Comparison of ENCODE assay signal across 8 cellular contexts in the genomic region with DNA sequence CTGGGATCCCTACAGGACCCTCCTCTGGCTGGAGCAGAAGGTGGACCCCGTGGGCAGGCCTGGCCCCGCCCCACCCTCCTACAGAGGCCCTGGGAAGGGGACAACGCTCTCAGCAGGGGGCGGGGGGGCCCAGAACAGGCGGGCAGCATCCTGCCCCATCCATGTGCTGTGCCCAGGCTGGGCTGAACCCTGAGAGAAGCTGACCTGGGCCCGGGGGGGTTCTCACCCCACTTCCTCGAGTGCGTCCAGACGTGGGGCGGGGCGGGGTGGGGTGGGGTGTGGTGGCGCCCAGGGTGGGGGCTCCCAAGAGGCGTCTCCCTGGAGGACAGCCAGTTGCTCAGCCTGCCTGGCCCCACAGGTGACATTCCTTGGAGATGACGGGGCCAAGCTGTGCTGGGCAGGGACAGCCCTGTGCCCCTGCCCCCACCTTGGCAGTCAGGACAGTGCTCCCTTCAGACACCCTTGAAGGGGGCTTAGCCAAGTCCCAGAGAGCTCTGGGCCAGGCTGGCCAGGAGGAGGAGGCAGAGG. TPM values are rescaled to one million over a fixed set of nuclear protein-coding genes. Genes with fewer than 3 reads are reported as not detected.
A peak's percentile ranks its signal among the peaks of the same experiment; 100 is the strongest.
DNase-seq lines count a peak whose midpoint lies in the region; ATAC-seq lines count a peak whose summit lies in the region.

No MANE protein-coding gene starts in this region.

- no peaks in the 10 kb centered on the region for H3K9me3 ChIP-seq in NT2/D1 (ENCODE audit: insufficient read depth, low read length)
- H3K9me3 ChIP-seq in esophagus (ENCODE audit: control insufficient read depth in 2 of 2, insufficient read depth in 1 of 2, low read depth in 1 of 2, low read length in 1 of 2), result no peaks in the 10 kb centered on the region

- peaks cover 44% of the 10 kb centered on the region for H3K36me3 ChIP-seq in NT2/D1 (ENCODE audit: insufficient read depth, insufficient read length, low read length)
- peaks cover 18 to 41% of the 10 kb centered on the region in 2 donors for H3K36me3 ChIP-seq in esophagus (ENCODE audit: control insufficient read depth in 2 of 2, insufficient read depth in 2 of 2, low read length in 1 of 2)
- H3K36me3 ChIP-seq in rectal smooth muscle tissue (ENCODE audit: control insufficient read depth, insufficient read depth, low read length), result peaks cover 32% of the 10 kb centered on the region

- H3K9ac ChIP-seq in NT2/D1 (ENCODE audit: insufficient read length, low read depth) (peak overlapping the region; percentile 64), rectal smooth muscle tissue (ENCODE audit: low read length) (peak overlapping the region; percentile 49)

- peak; percentile 4 to 5 for ATAC-seq in activated CD4-positive, CD25-positive, alpha-beta regulatory T cell treated with anti-CD3 and anti-CD28 coated beads, Interleukin-2, amount 50 U/mL, for 24 hours

- no peaks in the 10 kb centered on the region for H3K27me3 ChIP-seq in NT2/D1 (ENCODE audit: insufficient read depth, insufficient read length)
- no peaks in the 10 kb centered on the region for H3K27me3 ChIP-seq in esophagus (ENCODE audit: control insufficient read depth in 1 of 2, insufficient read depth in 2 of 2, low read length in 2 of 2)
- no peaks in the 10 kb centered on the region for H3K27me3 ChIP-seq in rectal smooth muscle tissue (ENCODE audit: control insufficient read depth, insufficient read depth, low read length)

- peak overlapping the region; percentile 96 to 99 for H3K27ac ChIP-seq in esophagus (ENCODE audit: low read depth in 2 of 2, low read length in 1 of 2)
- H3K27ac ChIP-seq in rectal smooth muscle tissue (ENCODE audit: low read depth, low read length), result peak overlapping the region; percentile 66

- H3K4me3 ChIP-seq in NT2/D1 (ENCODE audit: insufficient read length, low read depth) (no peak overlapping the region), esophagus (ENCODE audit: low read depth in 1 of 2, low read length in 2 of 2) (peak overlapping the region; percentile 40 to 48), rectal smooth muscle tissue (ENCODE audit: low read length) (peak overlapping the region; percentile 49)

- WGBS in esophagus, 2 donors, result 21 to 24% methylated on average over 12 to 14 of the region's 14 CpGs

- DNase-seq in activated CD4-positive, CD25-positive, alpha-beta regulatory T cell treated with anti-CD3 and anti-CD28 coated beads, Interleukin-2, amount 50 U/mL, for 72 hours, result no peak
- DNase-seq in NT2/D1 (ENCODE audit: low read depth, low spot score) (no peak), AG08395 (ENCODE audit: low spot score) (no peak), NCI-H1694 treated with DMSO at 0.1 percent for 48 hours (lab: John Stamatoyannopoulos, UW) (no peak), NCI-H2171 treated with DMSO at 0.1 percent for 48 hours (lab: John Stamatoyannopoulos, UW) (no peak)

- H3K4me1 ChIP-seq in NT2/D1 (ENCODE audit: insufficient read depth, insufficient read length), result peaks cover 41% of the 10 kb centered on the region
- peaks cover 0 to 35% of the 10 kb centered on the region in 2 donors for H3K4me1 ChIP-seq in esophagus (ENCODE audit: control insufficient read depth in 2 of 2, insufficient read depth in 2 of 2, low read length in 1 of 2)
- H3K4me1 ChIP-seq in rectal smooth muscle tissue (ENCODE audit: control insufficient read depth, insufficient read depth, low read length), result peaks cover 7% of the 10 kb centered on the region

RNA-seq across cellular contexts. Expression of a gene that starts 0.4 kb away (rescaled TPM):
- polyA plus RNA-seq in esophagus, result 10 to 100 TPM; 21.0 to 22.4 TPM

RNA-seq across cellular contexts. Expression of a gene that starts 10.5 kb away (rescaled TPM):
- 10 to 100 TPM; 65.1 to 65.9 TPM for polyA plus RNA-seq in esophagus

RNA-seq across cellular contexts. Expression of a gene that starts 33.8 kb away (rescaled TPM):
- 10 to 100 TPM; 20.4 to 21.7 TPM for polyA plus RNA-seq in esophagus

RNA-seq across cellular contexts. Expression of a gene that starts 52.2 kb away (rescaled TPM):
- polyA plus RNA-seq in esophagus, result 10 to 100 TPM in 1 of 2 donors, 1 to 10 TPM in 1; 9.8 to 19.8 TPM

RNA-seq across cellular contexts. Expression of a gene that starts 60.0 kb away (rescaled TPM):
- polyA plus RNA-seq in esophagus, result 10 to 100 TPM; 18.2 to 26.3 TPM
